8 cellular contexts compared by ENCODE assay signal in the genomic region with DNA sequence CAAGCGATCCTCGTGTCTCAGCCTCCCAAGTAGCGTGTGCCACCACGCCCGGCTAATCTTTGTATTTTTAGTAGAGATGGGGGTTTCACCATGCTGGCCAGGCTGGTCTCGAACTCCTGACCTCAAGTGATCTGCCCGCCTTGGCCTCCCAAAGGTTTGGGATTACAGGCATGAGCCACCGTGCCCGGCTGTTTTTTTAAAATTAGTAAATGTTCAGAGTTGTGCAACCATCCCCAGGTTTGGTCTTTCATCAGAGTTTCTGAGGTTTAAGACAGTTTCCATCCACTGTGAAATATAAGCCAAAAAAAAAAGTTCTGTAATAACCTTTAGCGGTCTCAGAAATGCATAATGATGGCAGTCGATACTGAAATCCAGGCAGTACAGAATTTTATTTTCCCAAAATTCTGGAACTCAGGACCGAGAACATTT. TPM values are rescaled to one million over a fixed set of nuclear protein-coding genes. Genes with fewer than 3 reads are reported as not detected.
DNase-seq lines count a peak whose midpoint lies in the region; ATAC-seq and TF ChIP-seq lines count a peak whose summit lies in the region.

No MANE protein-coding gene starts in this region.

- H3K27ac ChIP-seq in endodermal cell (ENCODE audit: low read depth, low read length) (no peak overlapping the region), ovary (peak overlapping the region; percentile 59 to 88)

- CTCF ChIA-PET in GM10248 (lab: Yijun Ruan, JAX): interaction anchor here (1.2 to 4.6 kb wide), 2 partner anchors 13 to 131 kb away, joined by 3 to 27 read pairs; no protein-coding TSS in a partner anchor

- no peaks in the 10 kb centered on the region for H3K9me3 Mint-ChIP-seq in endodermal cell

- peaks cover 22% of the 10 kb centered on the region for H3K27me3 ChIP-seq in endodermal cell (ENCODE audit: control insufficient read depth, insufficient read depth, low read length, poor library complexity, severe bottlenecking)
- H3K27me3 ChIP-seq in ovary: no peaks in the 10 kb centered on the region

- H3K4me1 ChIP-seq in endodermal cell (ENCODE audit: control insufficient read depth, insufficient read depth, low read length): no peaks in the 10 kb centered on the region
- H3K4me1 ChIP-seq in ovary (ENCODE audit: insufficient read depth): peaks cover 7% of the 10 kb centered on the region

- H3K27ac Mint-ChIP-seq in endodermal cell: peak overlapping the region; percentile 83

- peak overlapping the region; percentile 58 for H3K4me3 Mint-ChIP-seq in endodermal cell

- 80 to 84% methylated on average over 7 to 12 of the region's 12 CpGs for WGBS in endodermal cell (ENCODE audit: insufficient coverage in 1 of 2, insufficient read length in 1 of 2), 2 experiments
- WGBS in ovary, 3 donors: 38 to 54% (median 45%) methylated on average over 12 of the region's 12 CpGs

- no peak for TF ChIP-seq EP300 in ovary (IDR thresholded peaks at IDR 0.05)

- peak overlapping the region; percentile 83 for H3K4me3 ChIP-seq in endodermal cell (ENCODE audit: low read length)
- peak overlapping the region; percentile 45 for H3K4me3 ChIP-seq in ovary

- peak; percentile 12 for ATAC-seq in HG02678 (IDR thresholded peaks at IDR 0.05; ENCODE audit: unreplicated experiment)
- peak; percentile 3; the same call in 2 of the 3 replicates for ATAC-seq in SK-N-SH treated with all-trans-retinoic acid at 6 μM for 48 hours
- ATAC-seq in HG03342 (IDR thresholded peaks at IDR 0.05; ENCODE audit: unreplicated experiment): no peak

- POLR2A ChIA-PET in GM10248 (lab: Yijun Ruan, JAX): interaction anchor here (0.6 kb wide), 1 partner anchor 171 kb away, joined by 4 read pairs; no protein-coding TSS in a partner anchor

- peak overlapping the region; percentile 19 for H3K9ac ChIP-seq in endodermal cell (ENCODE audit: extremely low read depth, low read length, poor library complexity, severe bottlenecking)

- H3K4me1 Mint-ChIP-seq in endodermal cell: peaks cover 5% of the 10 kb centered on the region

- DNase-seq in GM10248 (ENCODE audit: extremely low spot score) (peak; percentile 46), endodermal cell (no peak), ovary (peak; percentile 43 to 64 (median 47)), islet precursor cell (no peak), EL (no peak)

- intact Hi-C loops in ovary (cut with DNase I): no loop called here

- peaks cover 10% of the 10 kb centered on the region for H3K36me3 Mint-ChIP-seq in endodermal cell (ENCODE audit: low read depth)

- H3K9me3 ChIP-seq in endodermal cell (ENCODE audit: control insufficient read depth, low read length) (no peaks in the 10 kb centered on the region), ovary (no peaks in the 10 kb centered on the region)

- H3K27me3 Mint-ChIP-seq in endodermal cell (ENCODE audit: insufficient read depth): peaks cover 18% of the 10 kb centered on the region

- TF ChIP-seq CTCF in GM10248 (IDR thresholded peaks at IDR 0.05; ENCODE audit: control extremely low read depth, extremely low read depth, low read depth, missing control alignments): no peak
- TF ChIP-seq CTCF in endodermal cell (conservative IDR thresholded peaks at IDR 0.05): no peak
- TF ChIP-seq CTCF in ovary (IDR thresholded peaks at IDR 0.05): no peak

- H3K36me3 ChIP-seq in endodermal cell (ENCODE audit: control insufficient read depth, insufficient read depth, low read length): peaks cover 18% of the 10 kb centered on the region
- H3K36me3 ChIP-seq in ovary: no peaks in the 10 kb centered on the region

- TF ChIP-seq POLR2A in ovary (IDR thresholded peaks at IDR 0.05): no peak

TF ChIP-seq in SK-N-SH treated with all-trans-retinoic acid at 6 μM for 48 hours, 23 proteins besides CTCF, POLR2A, EP300 and RAD21:
- TF ChIP-seq TCF4 (CRISPR knock-in tag; IDR thresholded peaks at IDR 0.05; ENCODE audit: borderline replicate concordance) (no peak), BACH2 (CRISPR knock-in tag; IDR thresholded peaks at IDR 0.05; ENCODE audit: borderline replicate concordance) (no peak), CSDC2 (CRISPR knock-in tag; IDR thresholded peaks at IDR 0.05) (no peak), SNAI2 (CRISPR knock-in tag; IDR thresholded peaks at IDR 0.05) (no peak), ARNTL (CRISPR knock-in tag; IDR thresholded peaks at IDR 0.05; ENCODE audit: borderline replicate concordance, low read depth) (no peak), ZNF70 (CRISPR knock-in tag; IDR thresholded peaks at IDR 0.05) (no peak), ESRRG (CRISPR knock-in tag; IDR thresholded peaks at IDR 0.05) (no peak), ZC3H10 (CRISPR knock-in tag; IDR thresholded peaks at IDR 0.05) (no peak)
- TF ChIP-seq, protein P1, sequence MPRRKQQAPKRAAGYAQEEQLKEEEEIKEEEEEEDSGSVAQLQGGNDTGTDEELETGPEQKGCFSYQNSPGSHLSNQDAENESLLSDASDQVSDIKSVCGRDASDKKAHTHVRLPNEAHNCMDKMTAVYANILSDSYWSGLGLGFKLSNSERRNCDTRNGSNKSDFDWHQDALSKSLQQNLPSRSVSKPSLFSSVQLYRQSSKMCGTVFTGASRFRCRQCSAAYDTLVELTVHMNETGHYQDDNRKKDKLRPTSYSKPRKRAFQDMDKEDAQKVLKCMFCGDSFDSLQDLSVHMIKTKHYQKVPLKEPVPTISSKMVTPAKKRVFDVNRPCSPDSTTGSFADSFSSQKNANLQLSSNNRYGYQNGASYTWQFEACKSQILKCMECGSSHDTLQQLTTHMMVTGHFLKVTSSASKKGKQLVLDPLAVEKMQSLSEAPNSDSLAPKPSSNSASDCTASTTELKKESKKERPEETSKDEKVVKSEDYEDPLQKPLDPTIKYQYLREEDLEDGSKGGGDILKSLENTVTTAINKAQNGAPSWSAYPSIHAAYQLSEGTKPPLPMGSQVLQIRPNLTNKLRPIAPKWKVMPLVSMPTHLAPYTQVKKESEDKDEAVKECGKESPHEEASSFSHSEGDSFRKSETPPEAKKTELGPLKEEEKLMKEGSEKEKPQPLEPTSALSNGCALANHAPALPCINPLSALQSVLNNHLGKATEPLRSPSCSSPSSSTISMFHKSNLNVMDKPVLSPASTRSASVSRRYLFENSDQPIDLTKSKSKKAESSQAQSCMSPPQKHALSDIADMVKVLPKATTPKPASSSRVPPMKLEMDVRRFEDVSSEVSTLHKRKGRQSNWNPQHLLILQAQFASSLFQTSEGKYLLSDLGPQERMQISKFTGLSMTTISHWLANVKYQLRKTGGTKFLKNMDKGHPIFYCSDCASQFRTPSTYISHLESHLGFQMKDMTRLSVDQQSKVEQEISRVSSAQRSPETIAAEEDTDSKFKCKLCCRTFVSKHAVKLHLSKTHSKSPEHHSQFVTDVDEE (CRISPR knock-in tag; IDR thresholded peaks at IDR 0.05): no peak
- TF ChIP-seq, protein P2, sequence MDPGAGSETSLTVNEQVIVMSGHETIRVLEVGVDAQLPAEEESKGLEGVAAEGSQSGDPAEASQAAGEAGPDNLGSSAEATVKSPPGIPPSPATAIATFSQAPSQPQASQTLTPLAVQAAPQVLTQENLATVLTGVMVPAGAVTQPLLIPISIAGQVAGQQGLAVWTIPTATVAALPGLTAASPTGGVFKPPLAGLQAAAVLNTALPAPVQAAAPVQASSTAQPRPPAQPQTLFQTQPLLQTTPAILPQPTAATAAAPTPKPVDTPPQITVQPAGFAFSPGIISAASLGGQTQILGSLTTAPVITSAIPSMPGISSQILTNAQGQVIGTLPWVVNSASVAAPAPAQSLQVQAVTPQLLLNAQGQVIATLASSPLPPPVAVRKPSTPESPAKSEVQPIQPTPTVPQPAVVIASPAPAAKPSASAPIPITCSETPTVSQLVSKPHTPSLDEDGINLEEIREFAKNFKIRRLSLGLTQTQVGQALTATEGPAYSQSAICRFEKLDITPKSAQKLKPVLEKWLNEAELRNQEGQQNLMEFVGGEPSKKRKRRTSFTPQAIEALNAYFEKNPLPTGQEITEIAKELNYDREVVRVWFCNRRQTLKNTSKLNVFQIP (CRISPR knock-in tag; IDR thresholded peaks at IDR 0.05; ENCODE audit: borderline replicate concordance, low read depth): no peak
- TF ChIP-seq, protein P3, sequence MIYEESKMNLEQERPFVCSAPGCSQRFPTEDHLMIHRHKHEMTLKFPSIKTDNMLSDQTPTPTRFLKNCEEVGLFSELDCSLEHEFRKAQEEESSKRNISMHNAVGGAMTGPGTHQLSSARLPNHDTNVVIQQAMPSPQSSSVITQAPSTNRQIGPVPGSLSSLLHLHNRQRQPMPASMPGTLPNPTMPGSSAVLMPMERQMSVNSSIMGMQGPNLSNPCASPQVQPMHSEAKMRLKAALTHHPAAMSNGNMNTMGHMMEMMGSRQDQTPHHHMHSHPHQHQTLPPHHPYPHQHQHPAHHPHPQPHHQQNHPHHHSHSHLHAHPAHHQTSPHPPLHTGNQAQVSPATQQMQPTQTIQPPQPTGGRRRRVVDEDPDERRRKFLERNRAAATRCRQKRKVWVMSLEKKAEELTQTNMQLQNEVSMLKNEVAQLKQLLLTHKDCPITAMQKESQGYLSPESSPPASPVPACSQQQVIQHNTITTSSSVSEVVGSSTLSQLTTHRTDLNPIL (CRISPR knock-in tag; IDR thresholded peaks at IDR 0.05; ENCODE audit: low read depth): no peak

RNA-seq across cellular contexts. Expression of a gene that starts 0.5 kb away (rescaled TPM):
- total RNA-seq in endodermal cell: 1 to 10 TPM in 1 of 2 donors, under 1 TPM in 1; 0.40 to 5.0 TPM
- polyA plus RNA-seq in endodermal cell (2013, experiment 1 of 2): 16.1 TPM
- 14.0 TPM for polyA plus RNA-seq in endodermal cell (2013, experiment 2 of 2)
- total RNA-seq in ovary: 10 to 100 TPM; 10.1 to 27.9 (median 19.7) TPM
- polyA plus RNA-seq in ovary: 10 to 100 TPM; 12.5 to 48.9 TPM

RNA-seq across cellular contexts. Expression of a gene that starts 1.8 kb away (rescaled TPM):
- total RNA-seq in endodermal cell (10 to 100 TPM; 62.7 to 64.6 TPM), ovary (10 to 100 TPM; 20.6 to 57.5 (median 42.5) TPM)
- 30.6 TPM for polyA plus RNA-seq in endodermal cell (2013, experiment 1 of 2)
- 27.4 TPM for polyA plus RNA-seq in endodermal cell (2013, experiment 2 of 2)
- polyA plus RNA-seq in ovary: 10 to 100 TPM; 16.0 to 29.4 TPM

RNA-seq across cellular contexts. Expression of a gene that starts 52.3 kb away (rescaled TPM):
- total RNA-seq in endodermal cell (10 to 100 TPM; 26.0 to 39.2 TPM), ovary (10 to 100 TPM; 10.9 to 26.9 (median 23.0) TPM)
- polyA plus RNA-seq in endodermal cell (2013, experiment 1 of 2): 24.9 TPM
- 29.0 TPM for polyA plus RNA-seq in endodermal cell (2013, experiment 2 of 2)
- polyA plus RNA-seq in ovary: 10 to 100 TPM in 1 of 2 donors, 1 to 10 TPM in 1; 8.6 to 20.2 TPM

Comparison
In these comparisons a context has a peak if more than half of its experiments do, and no peak if none do; other contexts are left out.
1. DNase-seq: peak in GM10248 (single experiment) and ovary (5 of 5); none in endodermal cell (single experiment), islet precursor cell (single experiment) and EL (single experiment).